ENCODE assay signal across 33 cellular contexts in genomic region chr2:162372818-162373217, GRCh38.
"Had no signal": no experiment of that assay in that cellular context is flagged by ENCODE, and none has a peak within 500 bp of the region (broad histone marks: within the 10 kb centered on the region; RNA-seq: fewer than 3 reads in every experiment).

No MANE protein-coding gene starts in this region.

- H3K36me3 ChIP-seq: MG63 had no signal

- H3K27ac ChIP-seq: KMS-11 had no signal

- H3K9me3 ChIP-seq: MG63 had no signal

- DNase-seq: Karpas-422, Kasumi-1, MG63, MM.1S, MV-4-11, NCI-H1048, NCI-H1092, NCI-H1092 treated with DMSO at 0.1 percent for 48 hours, NCI-H1105, NCI-H1105 treated with DMSO at 0.1 percent for 48 hours, NCI-H1417, NCI-H1417 treated with DMSO at 0.1 percent for 48 hours, NCI-H1436, NCI-H1436 treated with DMSO at 0.1 percent for 48 hours, NCI-H146, NCI-H1694, NCI-H1694 treated with DMSO at 0.1 percent for 48 hours, NCI-H187, NCI-H187 treated with DMSO at 0.1 percent for 48 hours, NCI-H1930, NCI-H2029, NCI-H2029 treated with DMSO at 0.1 percent for 48 hours, NCI-H2081, NCI-H2081 treated with DMSO at 0.1 percent for 48 hours, NCI-H2107, NCI-H2171, NCI-H2171 treated with DMSO at 0.1 percent for 48 hours, NCI-H2227 treated with DMSO at 0.1 percent for 48 hours, NCI-H226, NCI-H345, NCI-H446, NCI-H510A had no signal

- H3K4me3 ChIP-seq: MG63 had no signal

- H3K27me3 ChIP-seq: MG63 had no signal
